35 cellular contexts compared by ENCODE assay signal in genomic region chr10:32265756-32266155, GRCh38.
"Had no signal": no experiment of that assay in that cellular context is flagged by ENCODE, and none has a peak within 500 bp of the region (broad histone marks: within the 10 kb centered on the region; RNA-seq: fewer than 3 reads in every experiment).

No MANE protein-coding gene starts in this region.

- FAIRE-seq: astrocyte, bronchial epithelial cell had no signal

- H3K4me3 ChIP-seq: adrenal gland, body of pancreas, SJSA1 had no signal

- DNase-seq: activated CD4-positive, alpha-beta memory T cell treated with anti-CD3 and anti-CD28 coated beads for 36 hours; activated CD4-positive, alpha-beta T cell treated with anti-CD3 and anti-CD28 coated beads for 1 hour; activated CD4-positive, alpha-beta T cell treated with anti-CD3 and anti-CD28 coated beads, Interleukin-2, amount 10 ng/mL, durations not matched to agents 7 days and 5 days; activated CD4-positive, CD25-positive, alpha-beta regulatory T cell; activated CD8-positive, alpha-beta memory T cell treated with anti-CD3 and anti-CD28 coated beads, Interleukin-2, amount 50 U/mL, for 4 hours; activated gamma-delta T cell treated with Interleukin-2 at 50 U/mL for 16 hours; activated naive CD4-positive, alpha-beta T cell treated with anti-CD3 and anti-CD28 coated beads for 36 hours; activated T-cell treated with anti-CD3 and anti-CD28 coated beads for 4 hours; activated T-cell treated with anti-CD3 and anti-CD28 coated beads, Interleukin-2, amount 50 U/mL, for 4 hours; adrenal gland; body of pancreas; caudate nucleus; cerebellar nuclear complex; cortex of kidney; NCI-H1092 treated with DMSO at 0.1 percent for 48 hours; NCI-H1417; NCI-H146; NCI-H187; NCI-H2029 treated with DMSO at 0.1 percent for 48 hours; NCI-H2171 treated with DMSO at 0.1 percent for 48 hours; NCI-H2227 treated with DMSO at 0.1 percent for 48 hours; NCI-H446; NCI-H510A treated with DMSO at 0.1 percent for 48 hours; NCI-H526 treated with DMSO at 0.1 percent for 48 hours; NCI-H774; SHP77; SW 1271; T-helper 1 cell; T1000; WERI-Rb-1 had no signal

- ATAC-seq: activated naive CD4-positive, alpha-beta T cell treated with anti-CD3 and anti-CD28 coated beads, Interleukin-2, amount 50 U/mL, for 72 hours; activated T-cell treated with anti-CD3 and anti-CD28 coated beads, Interleukin-2, amount 50 U/mL, for 4 hours; body of pancreas; Panc1 had no signal

- H3K27me3 ChIP-seq: adrenal gland, body of pancreas, SJSA1 had no signal

- H3K4me1 ChIP-seq: adrenal gland, body of pancreas, SJSA1 had no signal

- H3K27ac ChIP-seq: adrenal gland, body of pancreas, SJSA1, WERI-Rb-1 had no signal

- H3K9me3 ChIP-seq: adrenal gland, body of pancreas, SJSA1 had no signal
